ENCODE assay signal across 8 cellular contexts in the genomic region with DNA sequence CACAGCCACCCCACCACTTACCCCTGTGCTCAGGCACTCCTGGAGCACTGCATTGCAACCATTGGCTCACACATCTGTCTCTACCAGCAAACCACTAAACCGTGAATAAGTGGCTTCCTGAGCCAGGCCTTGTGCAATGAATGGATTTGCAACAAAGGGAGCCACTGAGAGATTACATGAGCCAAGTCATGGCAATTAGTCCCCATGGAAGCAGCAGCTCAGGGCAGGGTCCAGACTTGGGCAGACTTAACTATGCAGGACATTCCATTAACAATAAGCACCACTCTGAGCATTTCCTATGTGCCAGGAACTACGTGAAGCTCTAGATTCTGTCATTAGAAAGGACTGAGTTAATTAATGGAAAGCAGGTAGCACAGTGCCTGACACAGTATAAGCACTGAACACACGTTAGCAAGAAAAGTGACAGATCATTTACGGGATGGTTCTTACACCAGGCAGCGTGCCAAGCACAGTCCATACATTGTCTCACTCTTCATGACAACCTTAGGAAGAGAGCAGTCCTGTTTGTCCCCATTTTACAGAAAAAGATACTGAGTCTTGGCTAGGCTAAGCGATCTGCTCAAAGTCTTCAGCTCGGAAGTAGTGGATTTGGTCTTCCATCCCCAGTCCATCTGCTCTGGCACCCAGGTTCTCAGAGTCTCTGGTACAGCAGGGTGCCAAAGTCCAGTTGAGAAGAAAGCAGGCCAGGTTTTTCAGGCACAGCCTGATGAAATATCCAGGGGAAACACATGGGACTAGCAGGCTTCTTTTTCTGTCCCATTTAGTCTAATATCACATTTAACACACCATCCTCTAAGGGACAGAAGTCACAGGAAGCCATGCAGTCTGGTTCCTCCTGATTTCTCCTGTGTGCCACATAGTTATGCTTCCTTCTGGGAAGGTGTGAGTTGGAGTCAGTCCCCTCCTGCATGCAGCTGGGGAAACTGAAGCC. TPM values are rescaled to one million over a fixed set of nuclear protein-coding genes. Genes with fewer than 3 reads are reported as not detected.
DNase-seq lines count a peak whose midpoint lies in the region; ATAC-seq and TF ChIP-seq lines count a peak whose summit lies in the region.

No MANE protein-coding gene starts in this region.

- H3K36me3 Mint-ChIP-seq in Calu3 (ENCODE audit: insufficient read depth, unreplicated experiment), result peaks cover 26% of the 10 kb centered on the region
- no peaks in the 10 kb centered on the region for H3K36me3 Mint-ChIP-seq in activated CD4-positive, alpha-beta memory T cell treated with anti-CD3 and anti-CD28 coated beads for 36 hours
- H3K36me3 Mint-ChIP-seq in immature natural killer cell, result peaks cover 0 to 4% (median 0%) of the 10 kb centered on the region in 3 donors

- H3K4me2 ChIP-seq in PC-3 (ENCODE audit: low read length), result no peak overlapping the region

- no peak overlapping the region for H3K27ac ChIP-seq in PC-3 (ENCODE audit: low read length)

- H3K27me3 Mint-ChIP-seq in Calu3 (ENCODE audit: unreplicated experiment) (no peaks in the 10 kb centered on the region), immature natural killer cell (ENCODE audit: low read depth in 3 of 3) (peaks cover 0 to 2% (median 0%) of the 10 kb centered on the region in 3 donors)
- no peaks in the 10 kb centered on the region for H3K27me3 Mint-ChIP-seq in activated CD4-positive, alpha-beta memory T cell treated with anti-CD3 and anti-CD28 coated beads for 36 hours

- no peaks in the 10 kb centered on the region for H3K27me3 ChIP-seq in PC-3 (ENCODE audit: low read length)

- H3K9me3 Mint-ChIP-seq in Calu3 (ENCODE audit: low read depth, unreplicated experiment), result no peaks in the 10 kb centered on the region
- H3K9me3 Mint-ChIP-seq in activated CD4-positive, alpha-beta memory T cell treated with anti-CD3 and anti-CD28 coated beads for 36 hours, result no peaks in the 10 kb centered on the region
- no peaks in the 10 kb centered on the region for H3K9me3 Mint-ChIP-seq in immature natural killer cell

- no peaks in the 10 kb centered on the region for H3K9me2 ChIP-seq in PC-3 (replicated peaks; ENCODE audit: low read length)

- POLR2A ChIA-PET in activated CD4-positive, alpha-beta memory T cell treated with anti-CD3 and anti-CD28 coated beads for 36 hours (lab: Charles Lee), result no interaction called here
- POLR2A ChIA-PET in PC-3 (lab: Charles Lee; ENCODE audit: unreplicated experiment), result no interaction called here

- intact Hi-C loops in Calu3 (cut with micrococcal nuclease; ENCODE audit: unreplicated experiment) (no loop called here), PC-3 (cut with micrococcal nuclease) (no loop called here)
- intact Hi-C loops in activated CD4-positive, alpha-beta memory T cell treated with anti-CD3 and anti-CD28 coated beads for 36 hours (cut with micrococcal nuclease), result no loop called here

- TF ChIP-seq CTCF in Calu3 (IDR thresholded peaks at IDR 0.05; ENCODE audit: unreplicated experiment) (no peak), PC-3 (conservative IDR thresholded peaks at IDR 0.05; ENCODE audit: low read depth, low read length) (no peak)

- H4K20me1 ChIP-seq in PC-3 (ENCODE audit: low read length), result no peaks in the 10 kb centered on the region

- CTCF ChIA-PET in Calu3 (lab: Charles Lee), result interaction anchor here (0.6 kb wide), 1 partner anchor 70 kb away, joined by 3 read pairs; no protein-coding TSS in a partner anchor
- CTCF ChIA-PET in activated CD4-positive, alpha-beta memory T cell treated with anti-CD3 and anti-CD28 coated beads for 36 hours (lab: Charles Lee), result interaction anchor here (1.2 to 1.6 kb wide), 2 partner anchors 58 to 248 kb away, joined by 3 read pairs; no protein-coding TSS in a partner anchor
- CTCF ChIA-PET in PC-3 (lab: Charles Lee), result no interaction called here

- no peaks in the 10 kb centered on the region for H3K36me3 ChIP-seq in PC-3 (ENCODE audit: low read depth, low read length)

- DNase-seq in Calu3, result no peak
- peak; percentile 86 for DNase-seq in NCI-H1092 (lab: John Stamatoyannopoulos, UW)
- DNase-seq in activated CD4-positive, alpha-beta memory T cell treated with anti-CD3 and anti-CD28 coated beads for 36 hours, result no peak
- peak; percentile 27 to 35 (median 33) for DNase-seq in immature natural killer cell
- DNase-seq in PC-3, result no peak
- no peak for DNase-seq in COLO829 (ENCODE audit: low spot score)
- DNase-seq in activated CD4-positive, alpha-beta T cell treated with anti-CD3 and anti-CD28 coated beads, Interleukin-2, amount 50 U/mL, for 4 hours, result no peak

- H3K4me1 Mint-ChIP-seq in Calu3 (ENCODE audit: low read depth, unreplicated experiment), result peaks cover 56% of the 10 kb centered on the region
- H3K4me1 Mint-ChIP-seq in activated CD4-positive, alpha-beta memory T cell treated with anti-CD3 and anti-CD28 coated beads for 36 hours (ENCODE audit: low read depth), result peaks cover 46% of the 10 kb centered on the region
- peaks cover 75 to 77% of the 10 kb centered on the region in 2 donors for H3K4me1 Mint-ChIP-seq in immature natural killer cell

- no peaks in the 10 kb centered on the region for H3K9me3 ChIP-seq in PC-3 (ENCODE audit: low read length)

- BruUV-seq in Calu3 (replicated peaks; lab: Mats Ljungman, UMichigan) (no TSS peak), PC-3 (replicated peaks; lab: Mats Ljungman, UMichigan) (no TSS peak)

- H3K4me1 ChIP-seq in PC-3 (ENCODE audit: insufficient read depth, low read length), result peaks cover 18% of the 10 kb centered on the region

- H3F3A ChIP-seq in PC-3 (ENCODE audit: low read length, unreplicated experiment), result no peaks in the 10 kb centered on the region

- H2AFZ ChIP-seq in PC-3 (ENCODE audit: low read length), result no peak overlapping the region

- H3K27ac Mint-ChIP-seq in Calu3 (ENCODE audit: unreplicated experiment), result peak overlapping the region; percentile 92
- H3K27ac Mint-ChIP-seq in activated CD4-positive, alpha-beta memory T cell treated with anti-CD3 and anti-CD28 coated beads for 36 hours, result peak overlapping the region; percentile 15
- H3K27ac Mint-ChIP-seq in immature natural killer cell, result peak overlapping the region; percentile 61 to 97 (median 92)

- ATAC-seq in GM19035 (IDR thresholded peaks at IDR 0.05; ENCODE audit: unreplicated experiment) (no peak), PC-3 (no peak)

- H3K79me2 ChIP-seq in PC-3 (ENCODE audit: low read length), result no peaks in the 10 kb centered on the region

- H3K4me3 Mint-ChIP-seq in Calu3 (ENCODE audit: low read depth, unreplicated experiment) (no peak overlapping the region), immature natural killer cell (peak overlapping the region; percentile 75 to 83 (median 81))
- H3K4me3 Mint-ChIP-seq in activated CD4-positive, alpha-beta memory T cell treated with anti-CD3 and anti-CD28 coated beads for 36 hours, result no peak overlapping the region

- H3K9ac ChIP-seq in PC-3 (ENCODE audit: low read length), result no peak overlapping the region

- no peak overlapping the region for H3K4me3 ChIP-seq in PC-3 (ENCODE audit: low read length)

RNA-seq across cellular contexts. Expression of a gene that starts 44.1 kb away (rescaled TPM):
- total RNA-seq in Calu3 (2022) (0.49 TPM in 1 of 2 replicates, not detected in the other), PC-3 (2014; rRNA removed) (not detected in 2 replicates)
- total RNA-seq in activated CD4-positive, alpha-beta memory T cell treated with anti-CD3 and anti-CD28 coated beads for 36 hours, result not detected
- polyA plus RNA-seq in immature natural killer cell, result 1 to 10 TPM; 2.4 to 6.8 (median 2.8) TPM

Comparison
In these comparisons a context has a peak if more than half of its experiments do, and no peak if none do; other contexts are left out.
1. DNase-seq: peak in NCI-H1092 (single experiment) and immature natural killer cell (3 of 3); none in Calu3 (single experiment), activated CD4-positive, alpha-beta memory T cell treated with anti-CD3 and anti-CD28 coated beads for 36 hours (single experiment), PC-3 (single experiment), COLO829 (single experiment) and activated CD4-positive, alpha-beta T cell treated with anti-CD3 and anti-CD28 coated beads, Interleukin-2, amount 50 U/mL, for 4 hours (0 of 2).
2. H3K27ac Mint-ChIP-seq: peak in every context shown above with its lines; median percentile 92 in immature natural killer cell; 92 in Calu3; 15 in activated CD4-positive, alpha-beta memory T cell treated with anti-CD3 and anti-CD28 coated beads for 36 hours.
3. H3K4me3 Mint-ChIP-seq: peak in immature natural killer cell (5 of 5); none in Calu3 (single experiment) and activated CD4-positive, alpha-beta memory T cell treated with anti-CD3 and anti-CD28 coated beads for 36 hours (single experiment).